Comparison of ENCODE assay signal across 8 cellular contexts in genomic region chr2:8408560-8409460, GRCh38.
DNase-seq lines count a peak whose midpoint lies in the region; ATAC-seq and TF ChIP-seq lines count a peak whose summit lies in the region.

No MANE protein-coding gene starts in this region.

- no peak overlapping the region for H2BK12ac ChIP-seq in mesenchymal stem cell (ENCODE audit: low read length in 2 of 2)

- no peaks in the 10 kb centered on the region for H3K27me3 ChIP-seq in mesenchymal stem cell (ENCODE audit: control insufficient read depth in 1 of 2, insufficient read depth in 1 of 2, low read length in 2 of 2)
- no peaks in the 10 kb centered on the region for H3K27me3 ChIP-seq in left lung

- no peak overlapping the region for H2AK5ac ChIP-seq in mesenchymal stem cell (ENCODE audit: low read length, severe bottlenecking)

- DNase-seq in T-helper 2 cell (peak in 3 of 5 experiments; percentile 24 to 92 (median 65)), mesenchymal stem cell (peak; percentile 21), NCI-H1105 treated with DMSO at 0.1 percent for 48 hours (lab: John Stamatoyannopoulos, UW) (no peak), epidermal melanocyte (ENCODE audit: insufficient read length, low spot score) (no peak), sciatic nerve (ENCODE audit: low spot score) (no peak), left lung (no peak)

- WGBS in mesenchymal stem cell = 80% methylated on average over 7 of the region's 8 CpGs

- H3K4ac ChIP-seq in mesenchymal stem cell (ENCODE audit: low read depth in 1 of 2, low read length in 2 of 2) = no peak overlapping the region

- H3K27ac ChIP-seq in mesenchymal stem cell (ENCODE audit: low read length, poor library complexity, severe bottlenecking) (no peak overlapping the region), left lung (no peak overlapping the region)

- no peak overlapping the region for H3K23ac ChIP-seq in mesenchymal stem cell (ENCODE audit: low read length in 2 of 2)

- no peaks in the 10 kb centered on the region for H3K79me1 ChIP-seq in mesenchymal stem cell (replicated peaks; ENCODE audit: low read length, poor library complexity, severe bottlenecking)

- no peak overlapping the region for H2AFZ ChIP-seq in mesenchymal stem cell (ENCODE audit: low read depth, low read length)

- H3K9me3 ChIP-seq in mesenchymal stem cell (ENCODE audit: control insufficient read depth, low read length) = no peaks in the 10 kb centered on the region
- H3K9me3 ChIP-seq in left lung = no peaks in the 10 kb centered on the region

- no peak for TF ChIP-seq CTCF in left lung (IDR thresholded peaks at IDR 0.05)

- peak overlapping the region; percentile 1 for H3K9ac ChIP-seq in mesenchymal stem cell (ENCODE audit: low read length)

- no peak overlapping the region for H3K14ac ChIP-seq in mesenchymal stem cell (ENCODE audit: low read length in 2 of 2)

- H3K4me3 ChIP-seq in mesenchymal stem cell (ENCODE audit: insufficient read depth in 1 of 2, low read depth in 1 of 2, low read length in 2 of 2) (no peak overlapping the region), left lung (no peak overlapping the region)

- H2BK120ac ChIP-seq in mesenchymal stem cell (ENCODE audit: low read depth, low read length) = no peak overlapping the region

- no peak overlapping the region for H2BK15ac ChIP-seq in mesenchymal stem cell (ENCODE audit: low read depth, poor library complexity, severe bottlenecking)

- peak; percentile 86 for ATAC-seq in GM18508 (IDR thresholded peaks at IDR 0.05; ENCODE audit: insufficient read depth, unreplicated experiment)
- peak; percentile 84 for ATAC-seq in HG02678 (IDR thresholded peaks at IDR 0.05; ENCODE audit: unreplicated experiment)
- ATAC-seq in sciatic nerve = no peak
- no peak for ATAC-seq in left lung

- no peak overlapping the region for H3K4me2 ChIP-seq in mesenchymal stem cell (ENCODE audit: low read length, poor library complexity, severe bottlenecking)

- no peak overlapping the region for H4K8ac ChIP-seq in mesenchymal stem cell (ENCODE audit: low read length)

- H2BK5ac ChIP-seq in mesenchymal stem cell (ENCODE audit: low read depth, low read length, poor library complexity, severe bottlenecking) = no peak overlapping the region

- no peak overlapping the region for H4K91ac ChIP-seq in mesenchymal stem cell (ENCODE audit: low read length)

- no peak overlapping the region for H3K18ac ChIP-seq in mesenchymal stem cell (ENCODE audit: low read depth in 1 of 2, low read length in 2 of 2)

- H3K36me3 ChIP-seq in mesenchymal stem cell (ENCODE audit: control insufficient read depth in 1 of 2, insufficient read depth in 2 of 2, low read depth in 1 of 2, low read length in 2 of 2) (no peaks in the 10 kb centered on the region), left lung (no peaks in the 10 kb centered on the region)

- intact Hi-C loops in sciatic nerve (cut with DNase I) (no loop called here), left lung (cut with DNase I) (no loop called here)

- H3K4me1 ChIP-seq in mesenchymal stem cell (ENCODE audit: control insufficient read depth, insufficient read depth, low read depth, low read length) (peaks cover 12% of the 10 kb centered on the region), left lung (peaks cover 0 to 18% of the 10 kb centered on the region in 2 donors)

Comparison
In these comparisons a context has a peak if more than half of its experiments do, and no peak if none do; other contexts are left out.
1. ATAC-seq: peak in GM18508 (single experiment) and HG02678 (single experiment); none in sciatic nerve (single experiment) and left lung (single experiment).
2. DNase-seq: peak in T-helper 2 cell (3 of 5) and mesenchymal stem cell (single experiment); none in NCI-H1105 treated with DMSO at 0.1 percent for 48 hours (single experiment), epidermal melanocyte (single experiment), sciatic nerve (single experiment) and left lung (0 of 2).